ENCODE assay signal across 15 cellular contexts in genomic region chr7:55502988-55503514, GRCh38.
DNase-seq lines count a peak whose midpoint lies in the region; ATAC-seq and TF ChIP-seq lines count a peak whose summit lies in the region.
"Had no signal": no experiment of that assay in that cellular context is flagged by ENCODE, and none has a peak within 500 bp of the region (broad histone marks: within the 10 kb centered on the region; RNA-seq: fewer than 3 reads in every experiment).

No MANE protein-coding gene starts in this region.

- H3K4me3 Mint-ChIP-seq in memory B cell, result no peak overlapping the region

- H3K4me1 ChIP-seq in aorta (ENCODE audit: control insufficient read depth in 1 of 2, insufficient read depth in 2 of 2, low read length in 2 of 2) (no peaks in the 10 kb centered on the region), Karpas-422 (ENCODE audit: low read length) (no peaks in the 10 kb centered on the region)

- H2AFZ ChIP-seq in Karpas-422 (ENCODE audit: low read length), result no peak overlapping the region

- ATAC-seq in memory B cell (ENCODE audit: low read depth) (no peak), omental fat pad (ENCODE audit: low FRiP score) (no peak), aorta (ENCODE audit: low FRiP score) (no peak)

- H3K9me2 ChIP-seq in Karpas-422 (replicated peaks; ENCODE audit: insufficient read depth, low read length), result no peaks in the 10 kb centered on the region

- peaks cover 26% of the 10 kb centered on the region for H3K36me3 Mint-ChIP-seq in memory B cell

- H3K9me3 ChIP-seq in aorta (ENCODE audit: control insufficient read depth, low read length) (no peaks in the 10 kb centered on the region), Karpas-422 (ENCODE audit: low read length) (no peaks in the 10 kb centered on the region)
- H3K9me3 ChIP-seq: BLaER1, tibial artery had no signal

- H3K9ac ChIP-seq in Karpas-422 (ENCODE audit: low read length), result no peak overlapping the region
- H3K9ac ChIP-seq: BLaER1 had no signal

- no peaks in the 10 kb centered on the region for H3K27me3 Mint-ChIP-seq in memory B cell

- no peaks in the 10 kb centered on the region for H3K9me3 Mint-ChIP-seq in memory B cell

- H3K27ac ChIP-seq in aorta (ENCODE audit: low read depth in 1 of 2, low read length in 2 of 2), result no peak overlapping the region
- H3K27ac ChIP-seq in Karpas-422 (ENCODE audit: low read length), result no peak overlapping the region
- H3K27ac ChIP-seq: BLaER1, RWPE1, tibial artery had no signal

- H3K4me1 Mint-ChIP-seq in memory B cell, result peaks cover 53% of the 10 kb centered on the region

- peaks cover 6% of the 10 kb centered on the region for H4K20me1 ChIP-seq in Karpas-422 (ENCODE audit: insufficient read depth, low read depth, low read length)

- H3K4me3 ChIP-seq in aorta (ENCODE audit: low read length in 2 of 2) (no peak overlapping the region), Karpas-422 (ENCODE audit: low read length) (no peak overlapping the region)
- H3K4me3 ChIP-seq: BLaER1, tibial artery had no signal

- no peak for TF ChIP-seq CTCF in omental fat pad (IDR thresholded peaks at IDR 0.05)

- H3K27me3 ChIP-seq in aorta (ENCODE audit: control insufficient read depth in 1 of 2, insufficient read depth in 2 of 2, low read length in 1 of 2) (no peaks in the 10 kb centered on the region), Karpas-422 (ENCODE audit: low read length) (no peaks in the 10 kb centered on the region)
- H3K27me3 ChIP-seq: BLaER1, tibial artery had no signal

- no peaks in the 10 kb centered on the region for H3K79me2 ChIP-seq in Karpas-422 (ENCODE audit: low read length)

- no peaks in the 10 kb centered on the region for H3K36me3 ChIP-seq in aorta (ENCODE audit: control insufficient read depth in 1 of 2, insufficient read depth in 2 of 2, low read length in 1 of 2)
- no peaks in the 10 kb centered on the region for H3K36me3 ChIP-seq in Karpas-422 (ENCODE audit: insufficient read depth, low read length)
- H3K36me3 ChIP-seq: tibial artery had no signal

- DNase-seq in COR-L47 (lab: John Stamatoyannopoulos, UW) (peak; percentile 80), NCI-H1105 treated with DMSO at 0.1 percent for 48 hours (lab: John Stamatoyannopoulos, UW) (peak; percentile 85), NCI-H748 treated with DMSO at 0.1 percent for 48 hours (lab: John Stamatoyannopoulos, UW) (peak; percentile 87), memory B cell (ENCODE audit: low spot score in 2 of 2) (no peak), omental fat pad (ENCODE audit: low spot score) (no peak), aorta (no peak), Karpas-422 (no peak)
- DNase-seq: activated CD4-positive, CD25-positive, alpha-beta regulatory T cell treated with anti-CD3 and anti-CD28 coated beads, Interleukin-2, amount 50 U/mL, for 72 hours; central memory CD4-positive, alpha-beta T cell; effector CD4-positive, alpha-beta T cell; NCI-H446 treated with DMSO at 0.1 percent for 48 hours; T-helper 2 cell had no signal

- H3K27ac Mint-ChIP-seq in memory B cell, result peak overlapping the region; percentile 89

- intact Hi-C loops in aorta (cut with DNase I), result no loop called here

- WGBS in aorta, 2 donors, result 85 to 86% methylated on average over 7 of the region's 7 CpGs

- H3K4me2 ChIP-seq in Karpas-422 (ENCODE audit: low read depth, low read length, poor library complexity, severe bottlenecking), result no peak overlapping the region
- H3K4me2 ChIP-seq: BLaER1 had no signal

Comparison
In these comparisons a context has a peak if more than half of its experiments do, and no peak if none do; other contexts are left out.
1. DNase-seq: peak in COR-L47 (single experiment), NCI-H1105 treated with DMSO at 0.1 percent for 48 hours (single experiment) and NCI-H748 treated with DMSO at 0.1 percent for 48 hours (single experiment); none in memory B cell (0 of 2), omental fat pad (single experiment), aorta (0 of 2) and Karpas-422 (single experiment).